Comparison of ENCODE assay signal across 26 cellular contexts in genomic region chr4:38621831-38622230, GRCh38. TPM values are rescaled to one million over a fixed set of nuclear protein-coding genes. Genes with fewer than 3 reads are reported as not detected.
DNase-seq lines count a peak whose midpoint lies in the region; ATAC-seq, FAIRE-seq and TF ChIP-seq lines count a peak whose summit lies in the region.
"Had no signal": no experiment of that assay in that cellular context is flagged by ENCODE, and none has a peak within 500 bp of the region (broad histone marks: within the 10 kb centered on the region; RNA-seq: fewer than 3 reads in every experiment).

No MANE protein-coding gene starts in this region.

- in situ Hi-C loops in HepG2 (cut with HindIII; ENCODE audit: extremely low pct_ligation_motif_present, low pct_unique_long_range_greater_than_20kb), result no loop called here
- in situ Hi-C loops in gastrocnemius medialis (cut with MboI; ENCODE audit: low sequenced_read_pairs in 4 of 4), result no loop called here

- H3K27me3 ChIP-seq in HepG2 (ENCODE audit: control insufficient read depth in 1 of 2, insufficient read depth in 2 of 2, low read length in 2 of 2) (no peaks in the 10 kb centered on the region), right lobe of liver (no peaks in the 10 kb centered on the region), esophagus squamous epithelium (no peaks in the 10 kb centered on the region), gastrocnemius medialis (no peaks in the 10 kb centered on the region)

- no TSS peak for BruUV-seq in HepG2 (replicated peaks; lab: Mats Ljungman, UMichigan)

- no peak overlapping the region for H3K9ac ChIP-seq in HepG2 (ENCODE audit: insufficient read depth, low read depth, low read length)

- no peak overlapping the region for H2AFZ ChIP-seq in HepG2 (ENCODE audit: low read length)

- no peak overlapping the region for H3K4me3 Mint-ChIP-seq in activated T-helper 2 cell treated with anti-CD3 and anti-CD28 coated beads, Interferon-gamma antibody, Interleukin-2, Interleukin-4, amounts not matched to agents 10 μg/mL and 5 μg/mL and 100 μg/mL, durations not matched to agents 14 hours and 24 hours and 36 hours (ENCODE audit: low read depth)
- H3K4me3 Mint-ChIP-seq: activated CD4-positive, alpha-beta T cell treated with anti-CD3 and anti-CD28 coated beads, Interleukin-2, amount 10 ng/mL, durations not matched to agents 24 days and 14 days; activated naive CD4-positive, alpha-beta T cell treated with anti-CD3 and anti-CD28 coated beads, Interleukin-2, amount 10 ng/mL, durations not matched to agents 7 days and 5 days; activated T-cell treated with anti-CD3 and anti-CD28 coated beads, Interleukin-2, amount 50 U/mL, for 72 hours; naive thymus-derived CD4-positive, alpha-beta T cell had no signal

- no peak for TF ChIP-seq RAD21 in HepG2 (CRISPR knock-in tag; IDR thresholded peaks at IDR 0.05)

- H4K20me1 ChIP-seq in HepG2 (ENCODE audit: insufficient read depth, low read length), result no peaks in the 10 kb centered on the region

- FAIRE-seq in HepG2 (lab: Jason Lieb, UNC), result no peak
- FAIRE-seq: H1 had no signal

- 41% methylated on average over 6 of the region's 6 CpGs for WGBS in HepG2 (ENCODE audit: low lambda C conversion rate)
- 78% methylated on average over 4 of the region's 6 CpGs for WGBS in right lobe of liver (ENCODE audit: insufficient coverage, low coverage, low lambda C conversion rate, missing lambda C conversion rate)
- 84 to 92% methylated on average over 4 to 6 of the region's 6 CpGs for WGBS in esophagus squamous epithelium, 2 donors

- peaks cover 7% of the 10 kb centered on the region for H3K27me3 Mint-ChIP-seq in activated T-helper 2 cell treated with anti-CD3 and anti-CD28 coated beads, Interferon-gamma antibody, Interleukin-2, Interleukin-4, amounts not matched to agents 10 μg/mL and 5 μg/mL and 100 μg/mL, durations not matched to agents 14 hours and 24 hours and 36 hours (ENCODE audit: low read depth)
- H3K27me3 Mint-ChIP-seq: activated naive CD4-positive, alpha-beta T cell treated with anti-CD3 and anti-CD28 coated beads, Interleukin-2, amount 10 ng/mL, durations not matched to agents 7 days and 5 days; naive thymus-derived CD4-positive, alpha-beta T cell had no signal

- H3K4me3 ChIP-seq in HepG2 (replicated peaks in 1 of 3; ENCODE audit: insufficient read depth in 1 of 3, low read depth in 2 of 3, low read length in 3 of 3) (no peak overlapping the region; a peak in 1 of 6 replicates), right lobe of liver (no peak overlapping the region), esophagus squamous epithelium (no peak overlapping the region), gastrocnemius medialis (no peak overlapping the region)
- H3K4me3 ChIP-seq: thoracic aorta had no signal

- TF ChIP-seq POLR2A in HepG2 (IDR thresholded peaks at IDR 0.05; ENCODE audit: insufficient read depth in 1 of 2, low read depth in 2 of 2, low read length in 2 of 2), result no peak
- no peak for TF ChIP-seq POLR2A in right lobe of liver (IDR thresholded peaks at IDR 0.05)
- TF ChIP-seq POLR2A in esophagus squamous epithelium (IDR thresholded peaks at IDR 0.05), result no peak
- no peak for TF ChIP-seq POLR2A in gastrocnemius medialis (IDR thresholded peaks at IDR 0.05)

- intact Hi-C loops in HepG2 (cut with micrococcal nuclease; ENCODE audit: unreplicated experiment), result loop anchor here (1.0 kb wide), 1 partner anchor 37 kb away; no protein-coding TSS in a partner anchor
- intact Hi-C loops in right lobe of liver (cut with DNase I), result no loop called here
- intact Hi-C loops in esophagus squamous epithelium (cut with DNase I), result no loop called here
- intact Hi-C loops in gastrocnemius medialis (cut with DNase I; ENCODE audit: low total_unique reads), result loop anchor here (1.0 kb wide), 2 partner anchors 41 to 48 kb away; no protein-coding TSS in a partner anchor
- intact Hi-C loops in activated T-helper 2 cell treated with anti-CD3 and anti-CD28 coated beads, Interferon-gamma antibody, Interleukin-2, Interleukin-4, amounts not matched to agents 10 μg/mL and 5 μg/mL and 100 μg/mL, durations not matched to agents 14 hours and 24 hours and 36 hours (cut with micrococcal nuclease), result no loop called here

- peaks cover 4% of the 10 kb centered on the region for H3K4me1 Mint-ChIP-seq in activated T-helper 2 cell treated with anti-CD3 and anti-CD28 coated beads, Interferon-gamma antibody, Interleukin-2, Interleukin-4, amounts not matched to agents 10 μg/mL and 5 μg/mL and 100 μg/mL, durations not matched to agents 14 hours and 24 hours and 36 hours (ENCODE audit: low read depth)

- H3K27ac Mint-ChIP-seq in activated T-helper 2 cell treated with anti-CD3 and anti-CD28 coated beads, Interferon-gamma antibody, Interleukin-2, Interleukin-4, amounts not matched to agents 10 μg/mL and 5 μg/mL and 100 μg/mL, durations not matched to agents 14 hours and 24 hours and 36 hours, result no peak overlapping the region
- H3K27ac Mint-ChIP-seq: activated CD4-positive, alpha-beta T cell treated with anti-CD3 and anti-CD28 coated beads, Interleukin-2, amount 10 ng/mL, durations not matched to agents 24 days and 14 days; activated naive CD4-positive, alpha-beta T cell treated with anti-CD3 and anti-CD28 coated beads, Interleukin-2, amount 10 ng/mL, durations not matched to agents 7 days and 5 days; activated T-cell treated with anti-CD3 and anti-CD28 coated beads, Interleukin-2, amount 50 U/mL, for 72 hours had no signal

- CTCF ChIA-PET in HepG2 (lab: Yijun Ruan, JAX; ENCODE audit: low intra/inter-chr PET ratio, low total read pairs), result no interaction called here

- H3K36me3 Mint-ChIP-seq in activated T-helper 2 cell treated with anti-CD3 and anti-CD28 coated beads, Interferon-gamma antibody, Interleukin-2, Interleukin-4, amounts not matched to agents 10 μg/mL and 5 μg/mL and 100 μg/mL, durations not matched to agents 14 hours and 24 hours and 36 hours (ENCODE audit: low read depth), result no peaks in the 10 kb centered on the region

- POLR2A ChIA-PET in HepG2 (lab: Yijun Ruan, JAX), result no interaction called here

- TF ChIP-seq CTCF in HepG2 (CRISPR knock-in tag; IDR thresholded peaks at IDR 0.05), result no peak
- no peak for TF ChIP-seq CTCF in right lobe of liver (IDR thresholded peaks at IDR 0.05)
- no peak for TF ChIP-seq CTCF in esophagus squamous epithelium (IDR thresholded peaks at IDR 0.05)
- TF ChIP-seq CTCF in gastrocnemius medialis (IDR thresholded peaks at IDR 0.05 in 4 of 5, conservative IDR thresholded peaks at IDR 0.05 in 1 of 5), result no peak

- H3K4me1 ChIP-seq in HepG2 (ENCODE audit: insufficient read depth, low read length) (peaks cover 41% of the 10 kb centered on the region), right lobe of liver (peaks cover 0 to 9% (median 0%) of the 10 kb centered on the region in 4 donors), esophagus squamous epithelium (peaks cover 0 to 34% (median 10%) of the 10 kb centered on the region in 3 donors), gastrocnemius medialis (peaks cover 13 to 17% of the 10 kb centered on the region in 2 donors)

- no peaks in the 10 kb centered on the region for H3K9me3 Mint-ChIP-seq in activated T-helper 2 cell treated with anti-CD3 and anti-CD28 coated beads, Interferon-gamma antibody, Interleukin-2, Interleukin-4, amounts not matched to agents 10 μg/mL and 5 μg/mL and 100 μg/mL, durations not matched to agents 14 hours and 24 hours and 36 hours
- H3K9me3 Mint-ChIP-seq: naive thymus-derived CD4-positive, alpha-beta T cell had no signal

- no peak for DNase-seq in HepG2 (ENCODE audit: low spot score)
- no peak for DNase-seq in right lobe of liver
- DNase-seq in esophagus squamous epithelium (lab: John Stamatoyannopoulos, UW), result no peak
- DNase-seq in gastrocnemius medialis, result no peak
- DNase-seq in AG20443 (ENCODE audit: low spot score), result no peak
- DNase-seq in activated T-helper 2 cell treated with anti-CD3 and anti-CD28 coated beads, Interferon-gamma antibody, Interleukin-2, Interleukin-4, amounts not matched to agents 10 μg/mL and 5 μg/mL and 100 μg/mL, durations not matched to agents 14 hours and 24 hours and 36 hours (ENCODE audit: low spot score), result no peak
- DNase-seq: activated CD4-positive, alpha-beta T cell treated with anti-CD3 and anti-CD28 coated beads, Interleukin-2, amount 10 ng/mL, durations not matched to agents 24 days and 14 days; activated naive CD4-positive, alpha-beta T cell treated with anti-CD3 and anti-CD28 coated beads, Interleukin-2, amount 10 ng/mL, durations not matched to agents 7 days and 5 days; activated T-cell treated with anti-CD3 and anti-CD28 coated beads, Interleukin-2, amount 50 U/mL, for 72 hours; DMS79 treated with DMSO at 0.1 percent for 48 hours; left cardiac atrium; mesendoderm; naive thymus-derived CD4-positive, alpha-beta T cell; NCI-H1092; NCI-H526; occipital lobe; RPMI8226; stimulated activated CD4-positive, alpha-beta T cell treated with anti-CD3 and anti-CD28 coated beads, Interleukin-12 subunit alpha, Interleukin-12 subunit beta, amount 100 ng/mL, for 4 hours; stimulated activated CD4-positive, alpha-beta T cell treated with anti-CD3 and anti-CD28 coated beads, Interleukin-4, amount 100 ng/mL, for 4 hours; stimulated activated naive CD4-positive, alpha-beta T cell; T-helper 2 cell had no signal

- H3K27ac ChIP-seq in HepG2 (ENCODE audit: extremely low read length, insufficient read depth, low read length), result no peak overlapping the region
- no peak overlapping the region for H3K27ac ChIP-seq in right lobe of liver
- peak overlapping the region; percentile 74 to 83 (median 78) for H3K27ac ChIP-seq in esophagus squamous epithelium
- H3K27ac ChIP-seq in gastrocnemius medialis, result peak overlapping the region in 3 of 4 donors; percentile 64 to 86 (median 77)
- H3K27ac ChIP-seq: thoracic aorta had no signal

- H3K79me2 ChIP-seq in HepG2 (ENCODE audit: insufficient read depth, low read length), result no peaks in the 10 kb centered on the region

- TF ChIP-seq EP300 in HepG2 (IDR thresholded peaks at IDR 0.05; ENCODE audit: low read depth in 2 of 2, low read length in 2 of 2), result no peak
- no peak for TF ChIP-seq EP300 in HepG2 (CRISPR knock-in tag; IDR thresholded peaks at IDR 0.05; ENCODE audit: borderline replicate concordance)

- H3K36me3 ChIP-seq in HepG2 (replicated peaks in 1 of 2; ENCODE audit: control insufficient read depth in 1 of 2, insufficient read depth in 2 of 2, low read length in 2 of 2) (no peaks in the 10 kb centered on the region), right lobe of liver (no peaks in the 10 kb centered on the region), esophagus squamous epithelium (no peaks in the 10 kb centered on the region), gastrocnemius medialis (no peaks in the 10 kb centered on the region)
- H3K36me3 ChIP-seq: thoracic aorta had no signal

- ATAC-seq in HepG2 (no peak), right lobe of liver (no peak), gastrocnemius medialis (no peak), GM21515 (IDR thresholded peaks at IDR 0.05; ENCODE audit: unreplicated experiment) (no peak), GM21360 (IDR thresholded peaks at IDR 0.05; ENCODE audit: unreplicated experiment) (no peak)
- ATAC-seq: SK-N-SH treated with all-trans-retinoic acid at 6 μM for 48 hours had no signal

- H3K9me3 ChIP-seq in HepG2 (ENCODE audit: low read length) (no peaks in the 10 kb centered on the region), right lobe of liver (no peaks in the 10 kb centered on the region), esophagus squamous epithelium (no peaks in the 10 kb centered on the region), gastrocnemius medialis (no peaks in the 10 kb centered on the region)
- H3K9me3 ChIP-seq: thoracic aorta had no signal

- peak overlapping the region; percentile 65 for H3K4me2 ChIP-seq in HepG2 (ENCODE audit: low read depth, low read length)

RNA-seq across cellular contexts. Expression of gene KLF3, which starts 42.2 kb away (rescaled TPM):
- total RNA-seq in HepG2 (2016; rRNA removed; fragmentation: Illumina TruSeq; extraction: Trizol) (29.1 and 45.2 TPM in 2 replicates), right lobe of liver (10 to 100 TPM; 21.3 to 37.6 (median 26.8) TPM), esophagus squamous epithelium (10 to 100 TPM; 44.2 to 91.4 (median 82.7) TPM), gastrocnemius medialis (10 to 100 TPM; 12.7 to 26.5 (median 19.4) TPM)
- total RNA-seq in HepG2 (2016; cell fraction: cytosol; rRNA removed; fragmentation: Illumina TruSeq; extraction: Trizol; ENCODE audit: low read depth), result 5.0 and 6.9 TPM in 2 replicates
- 29.1 and 39.1 TPM in 2 replicates for total RNA-seq in HepG2 (2016; cell fraction: insoluble cytoplasmic fraction; rRNA removed; fragmentation: Illumina TruSeq; extraction: Trizol)
- total RNA-seq in HepG2 (2016; cell fraction: membrane; rRNA removed; fragmentation: Illumina TruSeq; extraction: Trizol), result 27.0 and 29.9 TPM in 2 replicates
- 38.1 and 42.0 TPM in 2 replicates for total RNA-seq in HepG2 (2016; cell fraction: nucleus; rRNA removed; fragmentation: Illumina TruSeq; extraction: Trizol)
- 32.2 and 37.8 TPM in 2 replicates for polyA plus RNA-seq in HepG2 (2011; rRNA removed)
- 23.4 and 26.9 TPM in 2 replicates for polyA plus RNA-seq in HepG2 (2011; cell fraction: cytosol; rRNA removed)
- polyA plus RNA-seq in HepG2 (2011; cell fraction: nucleus; rRNA removed), result 34.9 and 36.5 TPM in 2 replicates
- polyA plus RNA-seq in HepG2 (2012), result 35.9 and 36.8 TPM in 2 replicates
- polyA plus RNA-seq in HepG2 (2016; cell fraction: cytosol; fragmentation: Illumina TruSeq; extraction: Trizol; ENCODE audit: low read depth), result 12.2 and 13.0 TPM in 2 replicates
- polyA plus RNA-seq in HepG2 (2016; cell fraction: insoluble cytoplasmic fraction; fragmentation: Illumina TruSeq; extraction: Trizol; ENCODE audit: low read depth), result 46.7 and 48.9 TPM in 2 replicates
- polyA plus RNA-seq in HepG2 (2016; cell fraction: membrane; fragmentation: Illumina TruSeq; extraction: Trizol; ENCODE audit: low read depth), result 28.6 and 30.0 TPM in 2 replicates
- polyA plus RNA-seq in HepG2 (2016; cell fraction: nucleus; fragmentation: Illumina TruSeq; extraction: Trizol; ENCODE audit: insufficient read depth, low read depth), result 40.1 and 41.8 TPM in 2 replicates
- polyA minus RNA-seq in HepG2 (2011; rRNA and poly(A)+ RNA removed; ENCODE audit: low replicate concordance), result 23.8 and 59.2 TPM in 2 replicates
- 32.1 and 36.4 TPM in 2 replicates for polyA minus RNA-seq in HepG2 (2011; cell fraction: cytosol; rRNA and poly(A)+ RNA removed)
- 148 and 153 TPM in 2 replicates for polyA minus RNA-seq in HepG2 (2011; cell fraction: nucleus; rRNA and poly(A)+ RNA removed)
- 0.62 and 0.71 TPM in 2 replicates for total RNA-seq in activated T-helper 2 cell treated with anti-CD3 and anti-CD28 coated beads, Interferon-gamma antibody, Interleukin-2, Interleukin-4, amounts not matched to agents 10 μg/mL and 5 μg/mL and 100 μg/mL, durations not matched to agents 14 hours and 24 hours and 36 hours

Comparison
In these comparisons a context has a peak if more than half of its experiments do, and no peak if none do; other contexts are left out.
1. intact Hi-C loops: an anchor here in HepG2 (1.0 kb wide) and gastrocnemius medialis (1.0 kb wide); none called in right lobe of liver, esophagus squamous epithelium and activated T-helper 2 cell treated with anti-CD3 and anti-CD28 coated beads, Interferon-gamma antibody, Interleukin-2, Interleukin-4, amounts not matched to agents 10 μg/mL and 5 μg/mL and 100 μg/mL, durations not matched to agents 14 hours and 24 hours and 36 hours.
2. H3K27ac ChIP-seq: peak in esophagus squamous epithelium (4 of 4) and gastrocnemius medialis (3 of 4); none in HepG2 (single experiment) and right lobe of liver (0 of 3).